In genomic region chr19:10717356-10718204, GRCh38 we compare ENCODE assay signal across 8 cellular contexts. TPM values are rescaled to one million over a fixed set of nuclear protein-coding genes. Genes with fewer than 3 reads are reported as not detected.
DNase-seq lines count a peak whose midpoint lies in the region; ATAC-seq and TF ChIP-seq lines count a peak whose summit lies in the region.

Gene DNM2, plus strand, starts transcription at chr19:10718079. Its CDS starts 164 bp downstream, at chr19:10718243.

- H3K27ac Mint-ChIP-seq in activated naive CD8-positive, alpha-beta T cell treated with anti-CD3 and anti-CD28 coated beads for 36 hours, result peak within 1 kb of the TSS; percentile 83
- H3K27ac Mint-ChIP-seq in glutamatergic neuron (ENCODE audit: unreplicated experiment), result peak within 1 kb of the TSS; percentile 99
- H3K27ac Mint-ChIP-seq in osteocyte (ENCODE audit: unreplicated experiment), result peak within 1 kb of the TSS; percentile 84

- H3K36me3 Mint-ChIP-seq in activated naive CD8-positive, alpha-beta T cell treated with anti-CD3 and anti-CD28 coated beads for 36 hours, result peaks cover 5% of the 10 kb centered on the region
- no peaks in the 10 kb centered on the region for H3K36me3 Mint-ChIP-seq in glutamatergic neuron (ENCODE audit: unreplicated experiment)
- peaks cover 4% of the 10 kb centered on the region for H3K36me3 Mint-ChIP-seq in osteocyte (ENCODE audit: unreplicated experiment)

- TF ChIP-seq CTCF in GM10266 (IDR thresholded peaks at IDR 0.05; ENCODE audit: control insufficient read depth, insufficient read depth, low read depth, missing control alignments) (peak; percentile 85), glutamatergic neuron (IDR thresholded peaks at IDR 0.05; ENCODE audit: partially characterized antibody, unreplicated experiment) (peak; percentile 82), osteocyte (IDR thresholded peaks at IDR 0.05) (peak; percentile 90), thyroid gland (IDR thresholded peaks at IDR 0.05) (peak; percentile 44 to 95 (median 88))

- peak within 1 kb of the TSS; percentile 88 to 99 (median 95) for H3K4me3 ChIP-seq in thyroid gland (replicated peaks in 1 of 3)

- H3K36me3 ChIP-seq in thyroid gland, result no peaks in the 10 kb centered on the region

- no peaks in the 10 kb centered on the region for H3K27me3 ChIP-seq in thyroid gland

- H3K27me3 Mint-ChIP-seq in activated naive CD8-positive, alpha-beta T cell treated with anti-CD3 and anti-CD28 coated beads for 36 hours, result no peaks in the 10 kb centered on the region
- H3K27me3 Mint-ChIP-seq in glutamatergic neuron (ENCODE audit: unreplicated experiment), result peaks cover 10% of the 10 kb centered on the region
- no peaks in the 10 kb centered on the region for H3K27me3 Mint-ChIP-seq in osteocyte (ENCODE audit: unreplicated experiment)

- H3K4me1 ChIP-seq in thyroid gland, result peaks cover 30 to 31% of the 10 kb centered on the region in 2 donors

- no peaks in the 10 kb centered on the region for H3K9me3 Mint-ChIP-seq in activated naive CD8-positive, alpha-beta T cell treated with anti-CD3 and anti-CD28 coated beads for 36 hours
- H3K9me3 Mint-ChIP-seq in glutamatergic neuron (ENCODE audit: unreplicated experiment) (peaks cover 16% of the 10 kb centered on the region), osteocyte (ENCODE audit: unreplicated experiment) (no peaks in the 10 kb centered on the region)

- 1% methylated on average over 19 to 23 of the region's 57 CpGs for WGBS in thyroid gland, 2 donors

- no peaks in the 10 kb centered on the region for H3K9me3 ChIP-seq in thyroid gland

- DNase-seq in GM10266 (ENCODE audit: extremely low spot score) (peak; percentile 98), NCI-H1092 treated with DMSO at 0.1 percent for 48 hours (lab: John Stamatoyannopoulos, UW) (peak; percentile 100), SKM-1 treated with dmso at 0.1 percent for 144 hours (lab: John Stamatoyannopoulos, UW; ENCODE audit: unreplicated experiment) (peak; percentile 100), glutamatergic neuron (peak; percentile 97), osteocyte (ENCODE audit: extremely low spot score, unreplicated experiment) (peak; percentile 99), thyroid gland (peak; percentile 98)
- peak; percentile 98 for DNase-seq in activated naive CD8-positive, alpha-beta T cell treated with anti-CD3 and anti-CD28 coated beads for 36 hours

- peaks cover 19% of the 10 kb centered on the region for H3K4me1 Mint-ChIP-seq in activated naive CD8-positive, alpha-beta T cell treated with anti-CD3 and anti-CD28 coated beads for 36 hours
- H3K4me1 Mint-ChIP-seq in glutamatergic neuron (ENCODE audit: low read depth, unreplicated experiment) (peaks cover 7% of the 10 kb centered on the region), osteocyte (ENCODE audit: unreplicated experiment) (peaks cover 21% of the 10 kb centered on the region)

- intact Hi-C loops in thyroid gland (cut with DNase I), result loop anchor here (5.0 kb wide), 2 partner anchors 50 to 145 kb away; no protein-coding TSS in a partner anchor

- H3K4me3 Mint-ChIP-seq in activated naive CD8-positive, alpha-beta T cell treated with anti-CD3 and anti-CD28 coated beads for 36 hours, result peak within 1 kb of the TSS; percentile 97
- H3K4me3 Mint-ChIP-seq in glutamatergic neuron (ENCODE audit: unreplicated experiment) (peak within 1 kb of the TSS; percentile 99), osteocyte (ENCODE audit: unreplicated experiment) (peak within 1 kb of the TSS; percentile 87)

- H3K27ac ChIP-seq in thyroid gland, result peak within 1 kb of the TSS; percentile 78 to 87 (median 79)

- peak in 1 of 2 donors; percentile 84 for TF ChIP-seq POLR2A in thyroid gland (IDR thresholded peaks at IDR 0.05)

- peak; percentile 82 for ATAC-seq in HG02610 (IDR thresholded peaks at IDR 0.05; ENCODE audit: unreplicated experiment)

RNA-seq across cellular contexts. Expression of gene DNM2, which starts in this region (rescaled TPM):
- total RNA-seq in activated naive CD8-positive, alpha-beta T cell treated with anti-CD3 and anti-CD28 coated beads for 36 hours, result 100 to 1,000 TPM; 127 to 133 TPM
- total RNA-seq in glutamatergic neuron (ENCODE audit: unreplicated experiment) (227 TPM), osteocyte (157 and 163 TPM in 2 replicates), thyroid gland (100 to 1,000 TPM in 3 of 4 donors, 10 to 100 TPM in 1; 95.1 to 155 (median 120) TPM)

Comparison
In these comparisons a context has a peak if more than half of its experiments do, and no peak if none do; other contexts are left out.
1. Peak in every context shown above with its lines: DNase-seq, ATAC-seq, H3K4me3 ChIP-seq and H3K27ac ChIP-seq.